ENCODE assay signal across 17 cellular contexts in genomic region chrX:68043713-68044438, GRCh38.
"Had no signal": no experiment of that assay in that cellular context is flagged by ENCODE, and none has a peak within 500 bp of the region (broad histone marks: within the 10 kb centered on the region; RNA-seq: fewer than 3 reads in every experiment).

No MANE protein-coding gene starts in this region.

- H3K27ac ChIP-seq: heart left ventricle, right lobe of liver, testis, transverse colon had no signal

- H3K27me3 ChIP-seq: heart left ventricle, right lobe of liver, testis, transverse colon had no signal

- H3K9me3 ChIP-seq: heart left ventricle, mucosa of descending colon, right lobe of liver, testis, transverse colon had no signal

- ATAC-seq: activated CD4-positive, alpha-beta T cell treated with anti-CD3 and anti-CD28 coated beads for 36 hours; activated naive CD4-positive, alpha-beta T cell treated with anti-CD3 and anti-CD28 coated beads, Interleukin-2, amount 50 U/mL, for 72 hours; activated T-cell treated with anti-CD3 and anti-CD28 coated beads, Interleukin-2, amount 50 U/mL, for 72 hours; esophagus mucosa; heart left ventricle; mucosa of descending colon; stimulated activated naive CD8-positive, alpha-beta T cell treated with anti-CD3 and anti-CD28 coated beads, Interleukin-15, Interleukin-2, amounts not matched to agents 100 U/mL and 50 U/mL, for 24 hours had no signal

- H3K4me1 ChIP-seq: heart left ventricle, right lobe of liver, testis, transverse colon had no signal

- DNase-seq: activated CD4-positive, alpha-beta T cell treated with anti-CD3 and anti-CD28 coated beads for 36 hours; activated CD4-positive, CD25-positive, alpha-beta regulatory T cell; activated naive CD4-positive, alpha-beta T cell; activated T-cell treated with anti-CD3 and anti-CD28 coated beads for 4 hours; activated T-cell treated with anti-CD3 and anti-CD28 coated beads, Interleukin-2, amount 50 U/mL, for 72 hours; endodermal cell; foreskin fibroblast; heart left ventricle; mucosa of descending colon; right lobe of liver; stimulated activated CD4-positive, alpha-beta T cell treated with anti-CD3 and anti-CD28 coated beads, Interleukin-2, amount 100 ng/mL, for 48 hours; stimulated activated naive CD8-positive, alpha-beta T cell treated with anti-CD3 and anti-CD28 coated beads, Interleukin-15, Interleukin-2, amounts not matched to agents 100 U/mL and 50 U/mL, for 24 hours; testis; transverse colon had no signal

- H3K36me3 ChIP-seq: right lobe of liver, transverse colon had no signal

- H3K4me3 ChIP-seq: heart left ventricle, lung, mucosa of descending colon, right lobe of liver, testis, transverse colon had no signal
